In genomic region chr2:174634130-174635014, GRCh38 we compare ENCODE assay signal across 8 cellular contexts. TPM values are rescaled to one million over a fixed set of nuclear protein-coding genes. Genes with fewer than 3 reads are reported as not detected.
A peak's percentile ranks its signal among the peaks of the same experiment; 100 is the strongest.
DNase-seq lines count a peak whose midpoint lies in the region; ATAC-seq and TF ChIP-seq lines count a peak whose summit lies in the region.

No MANE protein-coding gene starts in this region.

- H3K4me3 Mint-ChIP-seq in GM23338 = no peak overlapping the region
- peak overlapping the region; percentile 94 for H3K4me3 Mint-ChIP-seq in activated T-helper 1 cell treated with anti-CD3 and anti-CD28 coated beads, Interleukin-12 subunit alpha, Interleukin-12 subunit beta, Interleukin-2, Interleukin-4 antibody, amounts not matched to agents 30 ng/mL and 10 ng/mL and 1 ng/mL, durations not matched to agents 14 hours and 24 hours and 36 hours

- no peak overlapping the region for H3K4me2 ChIP-seq in GM23338

- no peak overlapping the region for H3K27ac Mint-ChIP-seq in GM23338
- peak overlapping the region; percentile 98 for H3K27ac Mint-ChIP-seq in activated T-helper 1 cell treated with anti-CD3 and anti-CD28 coated beads, Interleukin-12 subunit alpha, Interleukin-12 subunit beta, Interleukin-2, Interleukin-4 antibody, amounts not matched to agents 30 ng/mL and 10 ng/mL and 1 ng/mL, durations not matched to agents 14 hours and 24 hours and 36 hours

- no peaks in the 10 kb centered on the region for H3K4me1 ChIP-seq in GM23338 (ENCODE audit: insufficient read depth)
- H3K4me1 ChIP-seq in A673 (ENCODE audit: insufficient read depth, low read length, poor library complexity, severe bottlenecking) = no peaks in the 10 kb centered on the region

- intact Hi-C loops in activated T-helper 1 cell treated with anti-CD3 and anti-CD28 coated beads, Interleukin-12 subunit alpha, Interleukin-12 subunit beta, Interleukin-2, Interleukin-4 antibody, amounts not matched to agents 30 ng/mL and 10 ng/mL and 1 ng/mL, durations not matched to agents 14 hours and 24 hours and 36 hours (cut with micrococcal nuclease) = loop anchor here (1.0 to 2.0 kb wide), 2 partner anchors 20 to 49 kb away; no protein-coding TSS in a partner anchor
- intact Hi-C loops in A673 (cut with micrococcal nuclease; ENCODE audit: unreplicated experiment) = no loop called here

- no peaks in the 10 kb centered on the region for H3K27me3 ChIP-seq in GM23338 (ENCODE audit: insufficient read depth)
- H3K27me3 ChIP-seq in layer of hippocampus (ENCODE audit: control insufficient read depth, insufficient read depth, low read length) = no peaks in the 10 kb centered on the region
- H3K27me3 ChIP-seq in A673 (replicated peaks; ENCODE audit: insufficient read depth, low read depth, low read length, poor library complexity) = no peaks in the 10 kb centered on the region

- POLR2A ChIA-PET in A673 (lab: Charles Lee; ENCODE audit: low non-redundant PET) = no interaction called here

- H4K20me1 ChIP-seq in GM23338 (replicated peaks; ENCODE audit: insufficient read depth) = no peaks in the 10 kb centered on the region

- H3K36me3 ChIP-seq in GM23338 (ENCODE audit: insufficient read depth) = no peaks in the 10 kb centered on the region
- H3K36me3 ChIP-seq in A673 (ENCODE audit: insufficient read depth, low read length, poor library complexity, severe bottlenecking) = no peaks in the 10 kb centered on the region

- H3K27me3 Mint-ChIP-seq in GM23338 (ENCODE audit: insufficient read depth, low read depth, poor library complexity) = no peaks in the 10 kb centered on the region
- no peaks in the 10 kb centered on the region for H3K27me3 Mint-ChIP-seq in activated T-helper 1 cell treated with anti-CD3 and anti-CD28 coated beads, Interleukin-12 subunit alpha, Interleukin-12 subunit beta, Interleukin-2, Interleukin-4 antibody, amounts not matched to agents 30 ng/mL and 10 ng/mL and 1 ng/mL, durations not matched to agents 14 hours and 24 hours and 36 hours (ENCODE audit: insufficient read depth)

- no peaks in the 10 kb centered on the region for H3K9me3 ChIP-seq in A673 (ENCODE audit: low read depth, low read length, poor library complexity, severe bottlenecking)

- H3K27ac ChIP-seq in GM23338 (ENCODE audit: low read depth) = no peak overlapping the region
- peak overlapping the region; percentile 54 for H3K27ac ChIP-seq in layer of hippocampus (ENCODE audit: low read depth, low read length)
- no peak overlapping the region for H3K27ac ChIP-seq in A673 (ENCODE audit: low read depth, low read length, poor library complexity, severe bottlenecking)

- peaks cover 11% of the 10 kb centered on the region for H3K4me1 Mint-ChIP-seq in GM23338
- H3K4me1 Mint-ChIP-seq in activated T-helper 1 cell treated with anti-CD3 and anti-CD28 coated beads, Interleukin-12 subunit alpha, Interleukin-12 subunit beta, Interleukin-2, Interleukin-4 antibody, amounts not matched to agents 30 ng/mL and 10 ng/mL and 1 ng/mL, durations not matched to agents 14 hours and 24 hours and 36 hours (ENCODE audit: low read depth) = peaks cover 84% of the 10 kb centered on the region

- peak; percentile 80 for ATAC-seq in GM23338

- H3K9me2 ChIP-seq in GM23338 (ENCODE audit: insufficient read depth) = no peaks in the 10 kb centered on the region

- no TSS peak for BruUV-seq in A673 (replicated peaks; lab: Mats Ljungman, UMichigan)

- H2AFZ ChIP-seq in GM23338 = peak overlapping the region; percentile 5; the same call in 1 of the 2 replicates

- H3F3A ChIP-seq in GM23338 (replicated peaks; ENCODE audit: low read depth) = no peaks in the 10 kb centered on the region

- DNase-seq in GM23338 (ENCODE audit: low spot score) (no peak), NAMALWA (ENCODE audit: low spot score) (peak; percentile 87), A673 (ENCODE audit: low spot score) (no peak), NCI-H2171 (lab: John Stamatoyannopoulos, UW) (no peak)
- peak; percentile 49 for DNase-seq in activated T-helper 1 cell treated with anti-CD3 and anti-CD28 coated beads, Interleukin-12 subunit alpha, Interleukin-12 subunit beta, Interleukin-2, Interleukin-4 antibody, amounts not matched to agents 30 ng/mL and 10 ng/mL and 1 ng/mL, durations not matched to agents 14 hours and 24 hours and 36 hours (ENCODE audit: low spot score)
- DNase-seq in stimulated activated naive CD4-positive, alpha-beta T cell (lab: John Stamatoyannopoulos, UW) = peak; percentile 8 to 68 (median 32)

- H3K36me3 Mint-ChIP-seq in GM23338 (ENCODE audit: low read depth) = no peaks in the 10 kb centered on the region
- H3K36me3 Mint-ChIP-seq in activated T-helper 1 cell treated with anti-CD3 and anti-CD28 coated beads, Interleukin-12 subunit alpha, Interleukin-12 subunit beta, Interleukin-2, Interleukin-4 antibody, amounts not matched to agents 30 ng/mL and 10 ng/mL and 1 ng/mL, durations not matched to agents 14 hours and 24 hours and 36 hours (ENCODE audit: low read depth) = peaks cover 41% of the 10 kb centered on the region

- TF ChIP-seq CTCF in GM12875 (IDR thresholded peaks at IDR 0.05; ENCODE audit: borderline replicate concordance, insufficient read depth, low read depth, low read length) (peak; percentile 39; the same call in 1 of the 2 replicates), GM23338 (conservative IDR thresholded peaks at IDR 0.05; ENCODE audit: low read depth in 2 of 2) (0 out of 4 replicates have a peak, but pooled peaks of 1 of the 2 experiments have one; percentile 4), A673 (conservative IDR thresholded peaks at IDR 0.05; ENCODE audit: low read depth, low read length) (no peak)

- H3K4me3 ChIP-seq in GM12875 (ENCODE audit: low read depth, low read length) (peak overlapping the region; percentile 57), GM23338 (no peak overlapping the region), A673 (ENCODE audit: low read depth, low read length, poor library complexity, severe bottlenecking) (no peak overlapping the region)

- CTCF ChIA-PET in A673 (lab: Charles Lee) = no interaction called here

- H3K9me3 Mint-ChIP-seq in GM23338 = no peaks in the 10 kb centered on the region
- peaks cover 8% of the 10 kb centered on the region for H3K9me3 Mint-ChIP-seq in activated T-helper 1 cell treated with anti-CD3 and anti-CD28 coated beads, Interleukin-12 subunit alpha, Interleukin-12 subunit beta, Interleukin-2, Interleukin-4 antibody, amounts not matched to agents 30 ng/mL and 10 ng/mL and 1 ng/mL, durations not matched to agents 14 hours and 24 hours and 36 hours

- H3K79me2 ChIP-seq in GM23338 (replicated peaks; ENCODE audit: insufficient read depth) = no peaks in the 10 kb centered on the region

TF ChIP-seq in GM23338, 12 proteins besides CTCF, POLR2A, EP300 and RAD21:
- TF ChIP-seq EZH2 (IDR thresholded peaks at IDR 0.05; ENCODE audit: low read depth, unreplicated experiment) (no peak), ZNF331 (CRISPR knock-in tag; IDR thresholded peaks at IDR 0.05; ENCODE audit: low read depth) (no peak), ZNF114 (CRISPR knock-in tag; IDR thresholded peaks at IDR 0.05) (no peak)

RNA-seq across cellular contexts. Expression of gene WIPF1, which starts 36.8 kb away (rescaled TPM):
- total RNA-seq in GM23338 (2014; rRNA removed; shearing (Covaris generic)) = 3.8 and 6.0 TPM in 2 replicates
- polyA plus RNA-seq in GM23338 (2016; fragmentation: Nextera tagmentation; extraction: Ambion mirVana) = 3.0 and 4.8 TPM in 2 replicates
- total RNA-seq in activated T-helper 1 cell treated with anti-CD3 and anti-CD28 coated beads, Interleukin-12 subunit alpha, Interleukin-12 subunit beta, Interleukin-2, Interleukin-4 antibody, amounts not matched to agents 30 ng/mL and 10 ng/mL and 1 ng/mL, durations not matched to agents 14 hours and 24 hours and 36 hours = 340 and 367 TPM in 2 replicates
- 1.1 and 1.7 TPM in 2 replicates for total RNA-seq in A673 (2021)

Comparison
In these comparisons a context has a peak if more than half of its experiments do, and no peak if none do; other contexts are left out.
1. DNase-seq: peak in NAMALWA (single experiment), activated T-helper 1 cell treated with anti-CD3 and anti-CD28 coated beads, Interleukin-12 subunit alpha, Interleukin-12 subunit beta, Interleukin-2, Interleukin-4 antibody, amounts not matched to agents 30 ng/mL and 10 ng/mL and 1 ng/mL, durations not matched to agents 14 hours and 24 hours and 36 hours (single experiment) and stimulated activated naive CD4-positive, alpha-beta T cell (6 of 6); none in GM23338 (single experiment), A673 (single experiment) and NCI-H2171 (single experiment).
2. RNA of gene WIPF1, which starts 36.8 kb away (total RNA-seq): 340 to 367 TPM in activated T-helper 1 cell treated with anti-CD3 and anti-CD28 coated beads, Interleukin-12 subunit alpha, Interleukin-12 subunit beta, Interleukin-2, Interleukin-4 antibody, amounts not matched to agents 30 ng/mL and 10 ng/mL and 1 ng/mL, durations not matched to agents 14 hours and 24 hours and 36 hours; 3.8 to 6.0 TPM in GM23338 and 1.1 to 1.7 TPM in A673; every median in the first group is over 10 times any median in the second.